Comparison of ENCODE assay signal across 29 cellular contexts in genomic region chr7:722847-723246, GRCh38.
"Had no signal": no experiment of that assay in that cellular context is flagged by ENCODE, and none has a peak within 500 bp of the region (broad histone marks: within the 10 kb centered on the region; RNA-seq: fewer than 3 reads in every experiment).

No MANE protein-coding gene starts in this region.

- H3K9ac ChIP-seq: SK-N-SH had no signal

- H3K27ac ChIP-seq: adrenal gland, Peyer's patch, SJSA1 had no signal

- H3K36me3 ChIP-seq: adrenal gland, Peyer's patch had no signal

- H3K4me3 ChIP-seq: adrenal gland, MG63, Peyer's patch, SJSA1 had no signal

- H3K4me3 Mint-ChIP-seq: activated CD4-positive, alpha-beta memory T cell treated with anti-CD3 and anti-CD28 coated beads for 36 hours; activated naive CD4-positive, alpha-beta T cell treated with anti-CD3 and anti-CD28 coated beads for 36 hours; brain; central memory CD8-positive, alpha-beta T cell; IgD-negative memory B cell; T-helper 1 cell treated with Interleukin-12 subunit alpha and Interleukin-12 subunit beta and Interleukin-4 antibody, amounts not matched to agents 30 μg/mL and 1 μg/mL, for 36 hours; T-helper 2 cell treated with Interferon-gamma antibody and Interleukin-4, amounts not matched to agents 5 μg/mL and 100 μg/mL, for 36 hours had no signal

- H3K9me2 ChIP-seq: SK-N-SH had no signal

- H3K27me3 ChIP-seq: adrenal gland, MG63, Peyer's patch, SJSA1 had no signal

- H3K9me3 ChIP-seq: adrenal gland, Peyer's patch, SK-N-SH had no signal

- H3K4me2 ChIP-seq: SK-N-SH had no signal

- H3K27ac Mint-ChIP-seq: activated CD4-positive, alpha-beta memory T cell treated with anti-CD3 and anti-CD28 coated beads for 36 hours; activated naive CD4-positive, alpha-beta T cell treated with anti-CD3 and anti-CD28 coated beads for 36 hours; brain; IgD-negative memory B cell; T-helper 1 cell treated with Interleukin-12 subunit alpha and Interleukin-12 subunit beta and Interleukin-4 antibody, amounts not matched to agents 30 μg/mL and 1 μg/mL, for 36 hours; T-helper 2 cell treated with Interferon-gamma antibody and Interleukin-4, amounts not matched to agents 5 μg/mL and 100 μg/mL, for 36 hours had no signal

- H3K27me3 Mint-ChIP-seq: activated CD4-positive, alpha-beta memory T cell treated with anti-CD3 and anti-CD28 coated beads for 36 hours; central memory CD8-positive, alpha-beta T cell; IgD-negative memory B cell had no signal

- ATAC-seq: activated naive CD4-positive, alpha-beta T cell treated with anti-CD3 and anti-CD28 coated beads, Interleukin-2, amount 50 U/mL, for 72 hours; PC-3 had no signal

- DNase-seq: activated CD4-positive, alpha-beta memory T cell treated with anti-CD3 and anti-CD28 coated beads for 36 hours; activated CD4-positive, alpha-beta T cell treated with anti-CD3 and anti-CD28 coated beads for 4 hours; activated CD4-positive, alpha-beta T cell treated with anti-CD3 and anti-CD28 coated beads, Interleukin-2, amount 50 U/mL, for 1 hour; activated gamma-delta T cell treated with Interleukin-2 at 50 U/mL for 16 hours; activated naive CD4-positive, alpha-beta T cell treated with anti-CD3 and anti-CD28 coated beads for 36 hours; anterior cingulate cortex; Karpas-422; KBM-7; MG63; MV-4-11; NCI-H1092; NCI-H1436 treated with DMSO at 0.1 percent for 48 hours; NCI-H1694 treated with DMSO at 0.1 percent for 48 hours; NCI-H2029; NCI-H345; NCI-H524 treated with DMSO at 0.1 percent for 48 hours; PC-3; RPMI8226; SHP77 treated with DMSO at 0.1 percent for 48 hours; SK-N-SH had no signal
